Comparison of ENCODE assay signal across 8 cellular contexts in genomic region chr15:96353931-96354730, GRCh38. TPM values are rescaled to one million over a fixed set of nuclear protein-coding genes. Genes with fewer than 3 reads are reported as not detected.
DNase-seq lines count a peak whose midpoint lies in the region; ATAC-seq and TF ChIP-seq lines count a peak whose summit lies in the region.

No MANE protein-coding gene starts in this region.

- H3K27ac Mint-ChIP-seq in activated T-helper 17 cell treated with anti-CD3 and anti-CD28 coated beads, Interleukin-2, amount 50 U/mL, for 72 hours = no peak overlapping the region

- H3K4me3 ChIP-seq in HUES48 (ENCODE audit: low read depth, low read length) (peak overlapping the region; percentile 33), left lung (peak overlapping the region; percentile 37 to 41), thyroid gland (replicated peaks in 1 of 3) (peak overlapping the region in 2 of 3 donors; percentile 3 to 28)

- peaks cover 6% of the 10 kb centered on the region for H3K36me3 Mint-ChIP-seq in activated T-helper 17 cell treated with anti-CD3 and anti-CD28 coated beads, Interleukin-2, amount 50 U/mL, for 72 hours (ENCODE audit: low read depth)

- H3K9me3 ChIP-seq in HUES48 (ENCODE audit: control insufficient read depth, insufficient read depth, low read length) (no peaks in the 10 kb centered on the region), left lung (no peaks in the 10 kb centered on the region), thyroid gland (no peaks in the 10 kb centered on the region)

- no peak overlapping the region for H3K9ac ChIP-seq in HUES48 (ENCODE audit: low read depth, low read length)

- TF ChIP-seq CTCF in left lung (IDR thresholded peaks at IDR 0.05) (no peak), thyroid gland (IDR thresholded peaks at IDR 0.05) (peak in 2 of 6 experiments; percentile 3 to 24)

- 7 to 9% methylated on average over 14 to 22 of the region's 67 CpGs for WGBS in thyroid gland, 2 donors

- H3K27ac ChIP-seq in HUES48 (ENCODE audit: low read depth, low read length) (no peak overlapping the region), cingulate gyrus (ENCODE audit: low read depth, low read length) (peak overlapping the region; percentile 47), left lung (peak overlapping the region; percentile 79 to 88), thyroid gland (peak overlapping the region; percentile 75 to 97 (median 80))

- H3K36me3 ChIP-seq in HUES48 (ENCODE audit: control insufficient read depth, insufficient read depth, low read length) (no peaks in the 10 kb centered on the region), left lung (no peaks in the 10 kb centered on the region), thyroid gland (no peaks in the 10 kb centered on the region)

- peaks cover 54% of the 10 kb centered on the region for H3K27me3 Mint-ChIP-seq in activated T-helper 17 cell treated with anti-CD3 and anti-CD28 coated beads, Interleukin-2, amount 50 U/mL, for 72 hours

- no peak overlapping the region for H3K4me3 Mint-ChIP-seq in activated T-helper 17 cell treated with anti-CD3 and anti-CD28 coated beads, Interleukin-2, amount 50 U/mL, for 72 hours

- peaks cover 9% of the 10 kb centered on the region for H3K4me1 Mint-ChIP-seq in activated T-helper 17 cell treated with anti-CD3 and anti-CD28 coated beads, Interleukin-2, amount 50 U/mL, for 72 hours

- H3K4me1 ChIP-seq in HUES48 (ENCODE audit: control insufficient read depth, insufficient read depth, low read length) = peaks cover 36% of the 10 kb centered on the region
- peaks cover 0 to 28% of the 10 kb centered on the region in 2 donors for H3K4me1 ChIP-seq in left lung
- peaks cover 21 to 46% of the 10 kb centered on the region in 2 donors for H3K4me1 ChIP-seq in thyroid gland

- TF ChIP-seq POLR2A in thyroid gland (IDR thresholded peaks at IDR 0.05) = peak in 1 of 2 donors; percentile 2

- peak; percentile 32 for ATAC-seq in left lung
- no peak for ATAC-seq in activated T-helper 17 cell treated with anti-CD3 and anti-CD28 coated beads, Interleukin-2, amount 50 U/mL, for 72 hours (replicated peaks)
- no peak for ATAC-seq in HG03520 (IDR thresholded peaks at IDR 0.05; ENCODE audit: unreplicated experiment)
- no peak for ATAC-seq in HG03108 (IDR thresholded peaks at IDR 0.05; ENCODE audit: unreplicated experiment)

- intact Hi-C loops in left lung (cut with DNase I) (loop anchor here in 1 of 2 donors (10.0 kb wide), 1 partner anchor 881 kb away; no protein-coding TSS in a partner anchor), thyroid gland (cut with DNase I) (no loop called here)

- no peaks in the 10 kb centered on the region for H3K9me3 Mint-ChIP-seq in activated T-helper 17 cell treated with anti-CD3 and anti-CD28 coated beads, Interleukin-2, amount 50 U/mL, for 72 hours

- DNase-seq in left lung (peak in 1 of 2 donors; percentile 81), thyroid gland (no peak), SIG-M5 treated with dmso at 0.1 percent for 504 hours (lab: John Stamatoyannopoulos, UW; ENCODE audit: unreplicated experiment) (no peak)

- H3K27me3 ChIP-seq in HUES48 (ENCODE audit: control insufficient read depth, insufficient read depth, low read length) (peaks cover 100% of the 10 kb centered on the region), left lung (peaks cover 16 to 98% of the 10 kb centered on the region in 2 donors), thyroid gland (peaks cover 53% of the 10 kb centered on the region)

RNA-seq across cellular contexts. Expression of gene NR2F2, which starts 23.6 kb away (rescaled TPM):
- total RNA-seq in left lung (10 to 100 TPM; 53.4 to 76.0 TPM), thyroid gland (10 to 100 TPM; 18.3 to 30.2 (median 20.4) TPM)
- total RNA-seq in activated T-helper 17 cell treated with anti-CD3 and anti-CD28 coated beads, Interleukin-2, amount 50 U/mL, for 72 hours = not detected

Comparison
In these comparisons a context has a peak if more than half of its experiments do, and no peak if none do; other contexts are left out.
1. RNA of gene NR2F2, which starts 23.6 kb away (total RNA-seq): 53.4 to 76.0 TPM in left lung and 18.3 to 30.2 TPM in thyroid gland; not detected in activated T-helper 17 cell treated with anti-CD3 and anti-CD28 coated beads, Interleukin-2, amount 50 U/mL, for 72 hours; every median in the first group is over 10 times any median in the second.
2. Peak in every context shown above with its lines, with median percentiles within 50 percentile points of each other: H3K4me3 ChIP-seq.